In the genomic region with DNA sequence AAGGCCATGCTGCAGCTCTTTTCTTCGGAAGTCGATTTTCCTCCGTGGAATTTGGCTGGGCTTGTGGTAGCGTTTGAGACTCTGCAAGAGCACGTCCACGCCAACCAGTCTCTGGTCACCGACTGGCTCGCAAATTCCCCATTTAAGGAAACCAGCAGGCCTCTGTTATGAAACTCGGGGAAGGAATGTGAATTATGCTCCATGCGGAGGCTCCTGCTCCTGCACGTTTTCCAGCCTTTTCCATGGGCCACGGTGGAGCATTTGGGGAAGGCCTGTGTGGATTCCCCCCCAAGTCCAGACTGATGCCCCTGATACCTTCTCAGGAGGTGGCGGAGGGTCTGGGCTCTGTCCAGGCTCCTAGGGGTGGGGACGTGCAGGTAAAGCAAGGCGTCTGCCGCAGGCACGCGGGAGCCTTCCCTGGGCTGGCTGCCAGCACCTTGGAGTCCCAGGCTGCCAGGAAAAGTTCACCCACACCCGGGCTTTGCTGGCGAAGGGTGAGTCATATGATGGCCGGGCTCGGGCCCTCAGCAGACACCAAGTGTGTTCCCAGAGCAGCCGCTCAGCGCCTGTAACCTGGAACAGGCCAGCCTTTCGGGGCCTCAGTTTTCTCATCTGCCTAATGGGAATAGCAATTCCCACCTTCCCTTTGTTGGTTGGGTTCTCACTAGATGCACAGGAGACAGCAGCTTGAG, we compare ENCODE assay signal across 9 cellular contexts. TPM values are rescaled to one million over a fixed set of nuclear protein-coding genes. Genes with fewer than 3 reads are reported as not detected.
DNase-seq lines count a peak whose midpoint lies in the region; ATAC-seq, FAIRE-seq and TF ChIP-seq lines count a peak whose summit lies in the region.
"Had no signal": no experiment of that assay in that cellular context is flagged by ENCODE, and none has a peak within 500 bp of the region (broad histone marks: within the 10 kb centered on the region; RNA-seq: fewer than 3 reads in every experiment).

No MANE protein-coding gene starts in this region.

- TF ChIP-seq EP300 in H1 (IDR thresholded peaks at IDR 0.05; ENCODE audit: borderline replicate concordance in 1 of 2, low read depth in 2 of 2, low read length in 2 of 2), result no peak

- no peak overlapping the region for H2BK20ac ChIP-seq in H1 (ENCODE audit: low read length)

- no peak overlapping the region for H4K5ac ChIP-seq in H1 (ENCODE audit: insufficient read length, low read depth, low read length)

- no peak overlapping the region for H2AK5ac ChIP-seq in H1 (ENCODE audit: low read depth, low read length)
- H2AK5ac ChIP-seq in mesenchymal stem cell (ENCODE audit: low read length, severe bottlenecking), result peak overlapping the region; percentile 33

- DNase-seq in DMS53 (lab: John Stamatoyannopoulos, UW), result peak; percentile 55
- no peak for DNase-seq in DMS53 treated with DMSO at 0.1 percent for 48 hours (lab: John Stamatoyannopoulos, UW; ENCODE audit: unreplicated experiment)
- no peak for DNase-seq in H1 (ENCODE audit: low read depth in 1 of 2, low spot score in 2 of 2)
- peak; percentile 82 for DNase-seq in mesenchymal stem cell
- DNase-seq in OCI-M2 (lab: John Stamatoyannopoulos, UW; ENCODE audit: unreplicated experiment), result no peak
- no peak for DNase-seq in HAP-1 (ENCODE audit: low spot score in 2 of 2)
- DNase-seq in NCI-H748 (lab: John Stamatoyannopoulos, UW; ENCODE audit: unreplicated experiment), result no peak

- H4K91ac ChIP-seq in H1 (replicated peaks; ENCODE audit: insufficient read length, low read length) (no peak overlapping the region), mesenchymal stem cell (ENCODE audit: low read length) (no peak overlapping the region)

- no peak overlapping the region for H3K4me3 ChIP-seq in H1 (ENCODE audit: extremely low read depth in 1 of 4, insufficient read depth in 2 of 4, low read depth in 3 of 4, low read length in 4 of 4)
- H3K4me3 ChIP-seq in mesenchymal stem cell (ENCODE audit: insufficient read depth in 1 of 2, low read depth in 1 of 2, low read length in 2 of 2), result peak overlapping the region in 1 of 2 experiments; percentile 45
- H3K4me3 ChIP-seq in HAP-1, result no peak overlapping the region

- peaks cover 0 to 13% (median 7%) of the 10 kb centered on the region in 4 experiments; a peak in 6 of 7 replicates for H3K4me1 ChIP-seq in H1 (replicated peaks in 1 of 4; ENCODE audit: control insufficient read depth in 3 of 4, insufficient read depth in 4 of 4, low read length in 3 of 4)
- H3K4me1 ChIP-seq in mesenchymal stem cell (ENCODE audit: control insufficient read depth, insufficient read depth, low read depth, low read length), result peaks cover 56% of the 10 kb centered on the region
- no peaks in the 10 kb centered on the region for H3K4me1 ChIP-seq in HAP-1

- H3K27ac ChIP-seq in H1 (ENCODE audit: low read depth, low read length) (peak overlapping the region; percentile 27; the same call in 1 of the 2 replicates), mesenchymal stem cell (ENCODE audit: low read length, poor library complexity, severe bottlenecking) (peak overlapping the region; percentile 97)

- H2BK5ac ChIP-seq in H1 (ENCODE audit: low read depth, low read length) (peak overlapping the region; percentile 52; the same call in 1 of the 2 replicates), mesenchymal stem cell (ENCODE audit: low read depth, low read length, poor library complexity, severe bottlenecking) (peak overlapping the region; percentile 95)

- H2AFZ ChIP-seq in H1 (ENCODE audit: low read length), result no peak overlapping the region
- no peak overlapping the region for H2AFZ ChIP-seq in mesenchymal stem cell (ENCODE audit: low read depth, low read length)

- H2BK15ac ChIP-seq in H1 (ENCODE audit: low read length) (no peak overlapping the region), mesenchymal stem cell (ENCODE audit: low read depth, poor library complexity, severe bottlenecking) (no peak overlapping the region)

- H3K14ac ChIP-seq in H1 (ENCODE audit: insufficient read length) (no peak overlapping the region), mesenchymal stem cell (ENCODE audit: low read length in 2 of 2) (no peak overlapping the region)

- no peak for TF ChIP-seq RAD21 in H1 (IDR thresholded peaks at IDR 0.05 in 1 of 2, conservative IDR thresholded peaks at IDR 0.05 in 1 of 2; ENCODE audit: low read depth in 2 of 2, low read length in 2 of 2)

- peaks cover 9% of the 10 kb centered on the region for H3K36me3 Mint-ChIP-seq in stimulated activated memory B cell treated with anti-CD40 and anti-IgM and Interleukin-4, amounts not matched to agents 10 μg/mL and 1 μg/mL and 100 μg/mL, for 72 hours

- peak overlapping the region; percentile 81; the same call in 1 of the 2 replicates for H4K8ac ChIP-seq in H1 (ENCODE audit: extremely low read depth, insufficient read depth, low read length)
- no peak overlapping the region for H4K8ac ChIP-seq in mesenchymal stem cell (ENCODE audit: low read length)

- peaks cover 6% of the 10 kb centered on the region; the same call in 1 of the 2 replicates for H3K23me2 ChIP-seq in H1 (ENCODE audit: low read depth, low read length)

- no peak overlapping the region for H3K4me2 ChIP-seq in H1 (ENCODE audit: insufficient read depth in 1 of 2, low read depth in 2 of 2, low read length in 2 of 2)
- peak overlapping the region; percentile 30 for H3K4me2 ChIP-seq in mesenchymal stem cell (ENCODE audit: low read length, poor library complexity, severe bottlenecking)

- no peaks in the 10 kb centered on the region for H3K27me3 Mint-ChIP-seq in stimulated activated memory B cell treated with anti-CD40 and anti-IgM and Interleukin-4, amounts not matched to agents 10 μg/mL and 1 μg/mL and 100 μg/mL, for 72 hours
- H3K27me3 Mint-ChIP-seq: B cell had no signal

- peaks cover 15% of the 10 kb centered on the region for H3K4me1 Mint-ChIP-seq in stimulated activated memory B cell treated with anti-CD40 and anti-IgM and Interleukin-4, amounts not matched to agents 10 μg/mL and 1 μg/mL and 100 μg/mL, for 72 hours

- H3K18ac ChIP-seq in H1 (ENCODE audit: extremely low read depth, low read length) (peak overlapping the region; percentile 81), mesenchymal stem cell (ENCODE audit: low read depth in 1 of 2, low read length in 2 of 2) (peak overlapping the region in 1 of 2 experiments; percentile 4)

- H3K9ac ChIP-seq in H1 (replicated peaks in 1 of 4; ENCODE audit: extremely low read depth in 1 of 4, low read depth in 3 of 4, low read length in 3 of 4) (no peak overlapping the region; a peak in 1 of 7 replicates), mesenchymal stem cell (ENCODE audit: low read length) (peak overlapping the region; percentile 77)

- TF ChIP-seq CTCF in H1 (IDR thresholded peaks at IDR 0.05; ENCODE audit: control extremely low read depth in 1 of 3, insufficient read depth in 1 of 3, low read depth in 1 of 3, low read length in 3 of 3), result no peak

- peaks cover 0 to 17% (median 7%) of the 10 kb centered on the region in 4 experiments; a peak in 4 of 8 replicates for H3K36me3 ChIP-seq in H1 (ENCODE audit: control insufficient read depth in 2 of 4, insufficient read depth in 4 of 4, low read length in 3 of 4)
- peaks cover 12 to 36% of the 10 kb centered on the region in 2 experiments for H3K36me3 ChIP-seq in mesenchymal stem cell (ENCODE audit: control insufficient read depth in 1 of 2, insufficient read depth in 2 of 2, low read depth in 1 of 2, low read length in 2 of 2)
- H3K36me3 ChIP-seq in HAP-1 (replicated peaks), result peaks cover 19% of the 10 kb centered on the region

- H3K9me3 ChIP-seq in H1 (ENCODE audit: insufficient read depth in 2 of 2, low read depth in 1 of 2, low read length in 1 of 2), result peaks cover 0 to 6% of the 10 kb centered on the region in 2 experiments; a peak in 2 of 4 replicates
- peaks cover 5% of the 10 kb centered on the region for H3K9me3 ChIP-seq in mesenchymal stem cell (ENCODE audit: control insufficient read depth, low read length)
- no peaks in the 10 kb centered on the region for H3K9me3 ChIP-seq in HAP-1

- POLR2A ChIA-PET in H1 (lab: Charles Lee; ENCODE audit: partially characterized antibody), result interaction anchor here (2.1 kb wide), 1 partner anchor 12 kb away, joined by 10 read pairs; no protein-coding TSS in a partner anchor

- H3K4me3 Mint-ChIP-seq in stimulated activated memory B cell treated with anti-CD40 and anti-IgM and Interleukin-4, amounts not matched to agents 10 μg/mL and 1 μg/mL and 100 μg/mL, for 72 hours, result no peak overlapping the region
- H3K4me3 Mint-ChIP-seq: B cell had no signal

- no peak overlapping the region for H2BK120ac ChIP-seq in H1 (replicated peaks; ENCODE audit: low read depth, low read length)
- no peak overlapping the region for H2BK120ac ChIP-seq in mesenchymal stem cell (ENCODE audit: low read depth, low read length)

- CTCF ChIA-PET in H1 (lab: Charles Lee; ENCODE audit: partially characterized antibody), result interaction anchor here (1.1 to 3.1 kb wide), 2 partner anchors 29 to 56 kb away, joined by 3 to 10 read pairs; no protein-coding TSS in a partner anchor

- WGBS in H1 (ENCODE audit: extremely low coverage in 1 of 2, insufficient coverage in 1 of 2, insufficient read length in 1 of 2, insufficient replicate concordance in 2 of 2, low coverage in 1 of 2, low lambda C conversion rate in 2 of 2, missing lambda C conversion rate in 1 of 2), 2 experiments, result 82% methylated on average over 24 of the region's 25 CpGs; no CpG with 5 or more reads in 1 of the 2 experiments
- 63% methylated on average over 24 of the region's 25 CpGs for WGBS in mesenchymal stem cell

- peaks cover 7% of the 10 kb centered on the region for H3K79me1 ChIP-seq in H1 (ENCODE audit: low read depth, low read length)
- peaks cover 41% of the 10 kb centered on the region for H3K79me1 ChIP-seq in mesenchymal stem cell (replicated peaks; ENCODE audit: low read length, poor library complexity, severe bottlenecking)

- H3K27me3 ChIP-seq in H1 (replicated peaks in 1 of 4; ENCODE audit: control insufficient read depth in 3 of 4, extremely low read depth in 1 of 4, insufficient read depth in 3 of 4, low read length in 3 of 4) (no peaks in the 10 kb centered on the region), mesenchymal stem cell (ENCODE audit: control insufficient read depth in 1 of 2, insufficient read depth in 1 of 2, low read length in 2 of 2) (no peaks in the 10 kb centered on the region), HAP-1 (ENCODE audit: low read depth) (no peaks in the 10 kb centered on the region)

- in situ Hi-C loops in HAP-1 (cut with MboI; ENCODE audit: low sequenced_read_pairs), result no loop called here

- no peak overlapping the region for H3K56ac ChIP-seq in H1 (replicated peaks; ENCODE audit: insufficient read length, low read depth, low read length)

- peaks cover 0 to 7% of the 10 kb centered on the region in 2 experiments; a peak in 2 of 4 replicates for H3K79me2 ChIP-seq in H1 (ENCODE audit: control insufficient read depth in 1 of 2, insufficient read depth in 2 of 2, low read length in 2 of 2)

- H3K9me3 Mint-ChIP-seq in stimulated activated memory B cell treated with anti-CD40 and anti-IgM and Interleukin-4, amounts not matched to agents 10 μg/mL and 1 μg/mL and 100 μg/mL, for 72 hours, result no peaks in the 10 kb centered on the region

- H3K23ac ChIP-seq in H1 (ENCODE audit: insufficient read length) (no peak overlapping the region), mesenchymal stem cell (ENCODE audit: low read length in 2 of 2) (no peak overlapping the region)

- FAIRE-seq in H1 (lab: Jason Lieb, UNC), result no peak

- no peak for TF ChIP-seq POLR2A in H1 (IDR thresholded peaks at IDR 0.05; ENCODE audit: control extremely low read depth in 1 of 2, low read depth in 2 of 2, low read length in 2 of 2)

- no peak for ATAC-seq in stimulated activated memory B cell treated with anti-CD40 and anti-IgM and Interleukin-4, amounts not matched to agents 10 μg/mL and 1 μg/mL and 100 μg/mL, for 72 hours

- H3K27ac Mint-ChIP-seq in stimulated activated memory B cell treated with anti-CD40 and anti-IgM and Interleukin-4, amounts not matched to agents 10 μg/mL and 1 μg/mL and 100 μg/mL, for 72 hours, result no peak overlapping the region
- H3K27ac Mint-ChIP-seq: B cell had no signal

- peaks cover 3 to 12% of the 10 kb centered on the region in 2 experiments for H4K20me1 ChIP-seq in H1 (replicated peaks in 1 of 2; ENCODE audit: control insufficient read depth in 1 of 2, insufficient read depth in 2 of 2, low read length in 2 of 2)

- H2BK12ac ChIP-seq in H1 (ENCODE audit: low read depth, low read length) (no peak overlapping the region), mesenchymal stem cell (ENCODE audit: low read length in 2 of 2) (peak overlapping the region in 1 of 2 experiments; percentile 4)

- H3K4ac ChIP-seq in H1 (replicated peaks; ENCODE audit: insufficient read length, low read depth, low read length) (no peak overlapping the region), mesenchymal stem cell (ENCODE audit: low read depth in 1 of 2, low read length in 2 of 2) (no peak overlapping the region)

RNA-seq across cellular contexts. Expression of gene LRP5, which starts 41.9 kb away (rescaled TPM):
- total RNA-seq in H1 (2021; fragmentation: NEBNext Ultra II Directional; extraction: Animal tissue kit (Norgen Biotek cat#: 25700)), result 35.4 and 38.9 TPM in 2 replicates
- 19.0 and 31.5 TPM in 2 replicates for polyA plus RNA-seq in H1 (2011; rRNA removed)
- polyA plus RNA-seq in H1 (2011; cell fraction: cytosol; rRNA removed), result 13.8 TPM
- 38.9 TPM for polyA plus RNA-seq in H1 (2011; cell fraction: nucleus; rRNA removed)
- 17.8 to 35.8 TPM (median 32.9 TPM) in 4 replicates for polyA plus RNA-seq in H1 (2012, experiment 1 of 2)
- polyA plus RNA-seq in H1 (2012, experiment 2 of 2), result 29.9 TPM
- 62.7 TPM for polyA plus RNA-seq in H1 (2013, experiment 1 of 2)
- 63.2 TPM for polyA plus RNA-seq in H1 (2013, experiment 2 of 2)
- polyA minus RNA-seq in H1 (2011; rRNA and poly(A)+ RNA removed), result 22.5 and 24.7 TPM in 2 replicates
- polyA minus RNA-seq in H1 (2011; cell fraction: cytosol; rRNA and poly(A)+ RNA removed), result 27.4 TPM
- 23.6 TPM for polyA minus RNA-seq in H1 (2011; cell fraction: nucleus; rRNA and poly(A)+ RNA removed)
- polyA plus RNA-seq in mesenchymal stem cell (2013, experiment 1 of 2), result 46.4 TPM
- 41.4 TPM for polyA plus RNA-seq in mesenchymal stem cell (2013, experiment 2 of 2)

Comparison
In these comparisons a context has a peak if more than half of its experiments do, and no peak if none do; other contexts are left out.
1. DNase-seq: peak in DMS53 (single experiment) and mesenchymal stem cell (single experiment); none in DMS53 treated with DMSO at 0.1 percent for 48 hours (single experiment), H1 (0 of 2), OCI-M2 (single experiment), HAP-1 (0 of 2) and NCI-H748 (single experiment).